In genomic region chr1:3312894-3313578, GRCh38 we compare ENCODE assay signal across 8 cellular contexts.
DNase-seq lines count a peak whose midpoint lies in the region; ATAC-seq and TF ChIP-seq lines count a peak whose summit lies in the region.

No MANE protein-coding gene starts in this region.

- DNase-seq in HPDE6-E6E7 (ENCODE audit: extremely low spot score), result peak; percentile 16
- DNase-seq in activated CD4-positive, alpha-beta T cell treated with anti-CD3 and anti-CD28 coated beads, Interleukin-2, amount 10 ng/mL, durations not matched to agents 24 days and 14 days, result peak; percentile 71
- DNase-seq in epithelial cell of esophagus (ENCODE audit: low read depth), result peak; percentile 66
- DNase-seq in mucosa of gallbladder (ENCODE audit: low spot score), result peak; percentile 89
- DNase-seq in stimulated activated CD8-positive, alpha-beta memory T cell treated with anti-CD3 and anti-CD28 coated beads, Interleukin-4, amount 100 ng/mL, for 48 hours, result peak; percentile 85
- DNase-seq in DMS153 treated with DMSO at 0.1 percent for 48 hours (lab: John Stamatoyannopoulos, UW; ENCODE audit: unreplicated experiment), result no peak
- no peak for DNase-seq in effector CD4-positive, alpha-beta T cell

- no peak for TF ChIP-seq CTCF in epithelial cell of esophagus (IDR thresholded peaks at IDR 0.05; ENCODE audit: insufficient read depth, low read depth, low read length, missing control alignments)

- H3K36me3 Mint-ChIP-seq in activated CD4-positive, alpha-beta T cell treated with anti-CD3 and anti-CD28 coated beads, Interleukin-2, amount 10 ng/mL, durations not matched to agents 24 days and 14 days (ENCODE audit: low read depth), result no peaks in the 10 kb centered on the region

- no peak overlapping the region for H3K4me3 Mint-ChIP-seq in activated CD4-positive, alpha-beta T cell treated with anti-CD3 and anti-CD28 coated beads, Interleukin-2, amount 10 ng/mL, durations not matched to agents 24 days and 14 days

- ATAC-seq in HG02610 (IDR thresholded peaks at IDR 0.05; ENCODE audit: unreplicated experiment), result no peak

- peaks cover 10% of the 10 kb centered on the region for H3K4me1 Mint-ChIP-seq in activated CD4-positive, alpha-beta T cell treated with anti-CD3 and anti-CD28 coated beads, Interleukin-2, amount 10 ng/mL, durations not matched to agents 24 days and 14 days

- intact Hi-C loops in activated CD4-positive, alpha-beta T cell treated with anti-CD3 and anti-CD28 coated beads, Interleukin-2, amount 10 ng/mL, durations not matched to agents 24 days and 14 days (cut with micrococcal nuclease), result no loop called here

- H3K4me3 ChIP-seq in epithelial cell of esophagus (ENCODE audit: low read length), result no peak overlapping the region

- H3K9me3 Mint-ChIP-seq in activated CD4-positive, alpha-beta T cell treated with anti-CD3 and anti-CD28 coated beads, Interleukin-2, amount 10 ng/mL, durations not matched to agents 24 days and 14 days, result no peaks in the 10 kb centered on the region

- H3K27me3 Mint-ChIP-seq in activated CD4-positive, alpha-beta T cell treated with anti-CD3 and anti-CD28 coated beads, Interleukin-2, amount 10 ng/mL, durations not matched to agents 24 days and 14 days, result peaks cover 2% of the 10 kb centered on the region

- no peak overlapping the region for H3K27ac Mint-ChIP-seq in activated CD4-positive, alpha-beta T cell treated with anti-CD3 and anti-CD28 coated beads, Interleukin-2, amount 10 ng/mL, durations not matched to agents 24 days and 14 days

Comparison
In these comparisons a context has a peak if more than half of its experiments do, and no peak if none do; other contexts are left out.
1. DNase-seq: peak in HPDE6-E6E7 (single experiment), activated CD4-positive, alpha-beta T cell treated with anti-CD3 and anti-CD28 coated beads, Interleukin-2, amount 10 ng/mL, durations not matched to agents 24 days and 14 days (single experiment), epithelial cell of esophagus (single experiment), mucosa of gallbladder (single experiment) and stimulated activated CD8-positive, alpha-beta memory T cell treated with anti-CD3 and anti-CD28 coated beads, Interleukin-4, amount 100 ng/mL, for 48 hours (single experiment); none in DMS153 treated with DMSO at 0.1 percent for 48 hours (single experiment) and effector CD4-positive, alpha-beta T cell (single experiment).